Comparison of ENCODE assay signal across 17 cellular contexts in genomic region chrX:149927964-149928258, GRCh38. TPM values are rescaled to one million over a fixed set of nuclear protein-coding genes. Genes with fewer than 3 reads are reported as not detected.
DNase-seq lines count a peak whose midpoint lies in the region; ATAC-seq lines count a peak whose summit lies in the region.
"Not testable (repeated sequence)": the region's sequence is repeated elsewhere in the genome, so short reads cannot be mapped to it uniquely, and the experiment has no call there.
"Had no signal": no experiment of that assay in that cellular context is flagged by ENCODE, and none has a peak within 500 bp of the region (broad histone marks: within the 10 kb centered on the region; RNA-seq: fewer than 3 reads in every experiment).

No MANE protein-coding gene starts in this region.

- ATAC-seq in GM18499 (IDR thresholded peaks at IDR 0.05; ENCODE audit: insufficient read depth, unreplicated experiment) = peak; percentile 52
- peak; percentile 34 for ATAC-seq in GM18907 (IDR thresholded peaks at IDR 0.05; ENCODE audit: unreplicated experiment)
- ATAC-seq in GM21717 (IDR thresholded peaks at IDR 0.05; ENCODE audit: unreplicated experiment) = peak; percentile 19
- peak; percentile 61 for ATAC-seq in HG02759 (IDR thresholded peaks at IDR 0.05; ENCODE audit: unreplicated experiment)
- peak; percentile 24 for ATAC-seq in HG03039 (IDR thresholded peaks at IDR 0.05; ENCODE audit: unreplicated experiment)
- ATAC-seq in HG03460 (IDR thresholded peaks at IDR 0.05; ENCODE audit: unreplicated experiment) = peak; percentile 34
- ATAC-seq in activated T-helper 17 cell treated with anti-CD3 and anti-CD28 coated beads, Interleukin-2, amount 50 U/mL, for 72 hours (replicated peaks) = peak; percentile 56
- ATAC-seq in stimulated activated naive CD8-positive, alpha-beta T cell treated with anti-CD3 and anti-CD28 coated beads, Interleukin-15, Interleukin-2, amounts not matched to agents 100 U/mL and 50 U/mL, for 24 hours = peak; percentile 54

- H3K4me1 Mint-ChIP-seq in activated T-helper 17 cell treated with anti-CD3 and anti-CD28 coated beads, Interleukin-2, amount 50 U/mL, for 72 hours = not testable (repeated sequence)

- not testable (repeated sequence) for H3K4me3 Mint-ChIP-seq in activated T-helper 17 cell treated with anti-CD3 and anti-CD28 coated beads, Interleukin-2, amount 50 U/mL, for 72 hours

- H3K27me3 Mint-ChIP-seq in activated T-helper 17 cell treated with anti-CD3 and anti-CD28 coated beads, Interleukin-2, amount 50 U/mL, for 72 hours = not testable (repeated sequence)

- H3K36me3 Mint-ChIP-seq in activated T-helper 17 cell treated with anti-CD3 and anti-CD28 coated beads, Interleukin-2, amount 50 U/mL, for 72 hours (ENCODE audit: low read depth) = not testable (repeated sequence)

- not testable (repeated sequence) for H3K27ac Mint-ChIP-seq in activated T-helper 17 cell treated with anti-CD3 and anti-CD28 coated beads, Interleukin-2, amount 50 U/mL, for 72 hours

- not testable (repeated sequence) for DNase-seq in stimulated activated naive CD8-positive, alpha-beta T cell treated with anti-CD3 and anti-CD28 coated beads, Interleukin-15, Interleukin-2, amounts not matched to agents 100 U/mL and 50 U/mL, for 24 hours

- not testable (repeated sequence) for H3K9me3 Mint-ChIP-seq in activated T-helper 17 cell treated with anti-CD3 and anti-CD28 coated beads, Interleukin-2, amount 50 U/mL, for 72 hours

RNA-seq across cellular contexts. Expression of gene HSFX4, which starts 1.5 kb away (rescaled TPM):
- not detected for total RNA-seq in activated T-helper 17 cell treated with anti-CD3 and anti-CD28 coated beads, Interleukin-2, amount 50 U/mL, for 72 hours
- total RNA-seq: CD4-positive, alpha-beta T cell; HFFc6; HT-29; NCI-H460; PC-9; Right ventricle myocardium inferior; RPMI7951; SJCRH30; T-helper 17 cell had no signal

RNA-seq across cellular contexts. Expression of gene EOLA2, which starts 10.4 kb away (rescaled TPM):
- total RNA-seq in activated T-helper 17 cell treated with anti-CD3 and anti-CD28 coated beads, Interleukin-2, amount 50 U/mL, for 72 hours = 10 to 100 TPM; 31.0 to 42.3 TPM

RNA-seq across cellular contexts. Expression of gene MAGEA8, which starts 46.9 kb away (rescaled TPM):
- not detected for total RNA-seq in activated T-helper 17 cell treated with anti-CD3 and anti-CD28 coated beads, Interleukin-2, amount 50 U/mL, for 72 hours
- total RNA-seq: CD4-positive, alpha-beta T cell; HFFc6; HT-29; NCI-H460; PC-9; Right ventricle myocardium inferior; SJCRH30; T-helper 17 cell had no signal
